Comparison of ENCODE assay signal across 9 cellular contexts in the genomic region with DNA sequence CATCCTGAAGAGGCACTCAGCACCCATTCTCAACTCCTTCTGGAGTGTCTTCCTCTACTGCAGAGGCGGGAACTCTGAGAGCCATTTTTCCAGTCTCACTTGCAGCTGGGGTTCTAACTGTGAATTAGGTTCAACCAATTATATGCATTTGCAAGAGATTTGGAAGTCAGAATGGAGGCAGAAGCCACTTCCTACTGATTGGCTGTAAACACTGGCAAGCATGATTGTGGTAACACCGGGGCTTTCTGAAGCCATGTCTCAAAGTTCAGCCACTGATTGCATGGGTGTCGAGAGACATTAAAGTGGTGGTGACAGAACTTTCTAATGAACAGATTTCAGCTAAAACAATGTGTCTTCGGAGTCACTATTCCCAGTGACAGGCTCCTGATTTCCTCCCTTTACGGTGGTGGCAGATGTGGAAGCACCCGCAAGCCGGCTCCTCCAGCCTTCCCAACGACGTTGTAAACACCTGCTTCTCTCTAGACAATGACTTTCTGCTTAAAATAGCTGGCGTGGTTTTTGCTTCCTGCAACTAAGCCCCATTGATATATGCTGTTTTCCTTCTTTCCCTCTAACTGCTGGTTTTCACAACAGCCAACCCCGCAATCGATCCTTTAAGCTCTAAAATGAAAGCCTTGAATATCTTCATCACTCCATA.
DNase-seq lines count a peak whose midpoint lies in the region; ATAC-seq and TF ChIP-seq lines count a peak whose summit lies in the region.
"Had no signal": no experiment of that assay in that cellular context is flagged by ENCODE, and none has a peak within 500 bp of the region (broad histone marks: within the 10 kb centered on the region; RNA-seq: fewer than 3 reads in every experiment).

No MANE protein-coding gene starts in this region.

- no peaks in the 10 kb centered on the region for H3K9me3 Mint-ChIP-seq in activated CD8-positive, alpha-beta T cell treated with anti-CD3 and anti-CD28 coated beads for 36 hours
- no peaks in the 10 kb centered on the region for H3K9me3 Mint-ChIP-seq in neural crest cell

- peak overlapping the region; percentile 7 for H3K27ac Mint-ChIP-seq in activated CD8-positive, alpha-beta T cell treated with anti-CD3 and anti-CD28 coated beads for 36 hours
- peak overlapping the region; percentile 72 for H3K27ac Mint-ChIP-seq in neural crest cell (ENCODE audit: unreplicated experiment)

- H3K36me3 Mint-ChIP-seq in activated CD8-positive, alpha-beta T cell treated with anti-CD3 and anti-CD28 coated beads for 36 hours (ENCODE audit: low read depth), result peaks cover 27% of the 10 kb centered on the region
- peaks cover 7% of the 10 kb centered on the region for H3K36me3 Mint-ChIP-seq in neural crest cell (ENCODE audit: low read depth)

- CTCF ChIA-PET in activated CD8-positive, alpha-beta T cell treated with anti-CD3 and anti-CD28 coated beads for 36 hours (lab: Charles Lee), result interaction anchor here (0.8 to 4.6 kb wide), 5 partner anchors 7 to 118 kb away, joined by 3 to 23 read pairs (median 3); no protein-coding TSS in a partner anchor

- peak; percentile 72 for DNase-seq in GM12865 (ENCODE audit: low read depth)
- DNase-seq in activated CD8-positive, alpha-beta T cell treated with anti-CD3 and anti-CD28 coated beads for 36 hours, result peak; percentile 50
- no peak for DNase-seq in neural crest cell (ENCODE audit: low read depth, low spot score)
- DNase-seq in G401 (ENCODE audit: low spot score), result no peak
- DNase-seq in Right ventricle myocardium inferior (ENCODE audit: missing footprints), result no peak
- DNase-seq in central memory CD4-positive, alpha-beta T cell, result no peak

- POLR2A ChIA-PET in activated CD8-positive, alpha-beta T cell treated with anti-CD3 and anti-CD28 coated beads for 36 hours (lab: Charles Lee), result interaction anchor here (1.1 to 1.2 kb wide), 2 partner anchors 93 to 118 kb away, joined by 3 read pairs; no protein-coding TSS in a partner anchor

- in situ Hi-C loops in G401 (cut with HindIII; ENCODE audit: low sequenced_read_pairs), result no loop called here

- peak overlapping the region; percentile 58 for H3K4me3 ChIP-seq in GM12865 (ENCODE audit: low read depth, low read length)
- H3K4me3 ChIP-seq: thoracic aorta had no signal

- no peaks in the 10 kb centered on the region for H3K27me3 Mint-ChIP-seq in activated CD8-positive, alpha-beta T cell treated with anti-CD3 and anti-CD28 coated beads for 36 hours
- no peaks in the 10 kb centered on the region for H3K27me3 Mint-ChIP-seq in neural crest cell (ENCODE audit: low read depth)

- peaks cover 62% of the 10 kb centered on the region for H3K4me1 Mint-ChIP-seq in activated CD8-positive, alpha-beta T cell treated with anti-CD3 and anti-CD28 coated beads for 36 hours (ENCODE audit: low read depth)
- H3K4me1 Mint-ChIP-seq in neural crest cell, result peaks cover 34% of the 10 kb centered on the region

- peak overlapping the region; percentile 4 for H3K4me3 Mint-ChIP-seq in activated CD8-positive, alpha-beta T cell treated with anti-CD3 and anti-CD28 coated beads for 36 hours
- H3K4me3 Mint-ChIP-seq in neural crest cell, result no peak overlapping the region

- TF ChIP-seq CTCF in GM12865 (IDR thresholded peaks at IDR 0.05; ENCODE audit: insufficient read depth, low read depth, low read length, missing control alignments) (no peak), neural crest cell (conservative IDR thresholded peaks at IDR 0.05) (no peak)
- no peak for TF ChIP-seq CTCF in activated CD8-positive, alpha-beta T cell treated with anti-CD3 and anti-CD28 coated beads for 36 hours (IDR thresholded peaks at IDR 0.05)

- ATAC-seq in HG03520 (IDR thresholded peaks at IDR 0.05; ENCODE audit: unreplicated experiment) (peak; percentile 37), HG03571 (IDR thresholded peaks at IDR 0.05; ENCODE audit: unreplicated experiment) (no peak), Right ventricle myocardium inferior (no peak)
- peak; percentile 64 for ATAC-seq in activated CD8-positive, alpha-beta T cell treated with anti-CD3 and anti-CD28 coated beads for 36 hours

- intact Hi-C loops in activated CD8-positive, alpha-beta T cell treated with anti-CD3 and anti-CD28 coated beads for 36 hours (cut with micrococcal nuclease), result no loop called here
- intact Hi-C loops in Right ventricle myocardium inferior (cut with DNase I), result loop anchor here (2.0 kb wide), 1 partner anchor 266 kb away; a partner anchor contains a TSS

Comparison
In these comparisons a context has a peak if more than half of its experiments do, and no peak if none do; other contexts are left out.
1. DNase-seq: peak in GM12865 (single experiment) and activated CD8-positive, alpha-beta T cell treated with anti-CD3 and anti-CD28 coated beads for 36 hours (single experiment); none in neural crest cell (single experiment), G401 (single experiment), Right ventricle myocardium inferior (single experiment) and central memory CD4-positive, alpha-beta T cell (single experiment).
2. ATAC-seq: peak in HG03520 (single experiment) and activated CD8-positive, alpha-beta T cell treated with anti-CD3 and anti-CD28 coated beads for 36 hours (single experiment); none in HG03571 (single experiment) and Right ventricle myocardium inferior (single experiment).